Comparison of ENCODE assay signal across 8 cellular contexts in genomic region chr5:138465288-138466057, GRCh38. TPM values are rescaled to one million over a fixed set of nuclear protein-coding genes. Genes with fewer than 3 reads are reported as not detected.
DNase-seq lines count a peak whose midpoint lies in the region; ATAC-seq and TF ChIP-seq lines count a peak whose summit lies in the region.

Gene EGR1 (plus strand): TSS chr5:138465479. CDS start chr5:138465762, 283 bp downstream.

- H3K27ac ChIP-seq in adrenal gland (peak within 1 kb of the TSS; percentile 92 to 98 (median 98)), left ventricle myocardium inferior (replicated peaks) (peak within 1 kb of the TSS; percentile 99), upper lobe of right lung (peak within 1 kb of the TSS; percentile 98)

- intact Hi-C loops in adrenal gland (cut with DNase I) (no loop called here), left ventricle myocardium inferior (cut with micrococcal nuclease) (no loop called here), posterior vena cava (cut with DNase I) (no loop called here), upper lobe of right lung (cut with DNase I) (no loop called here)

- 0 to 1% (median 1%) methylated on average over 27 to 76 of the region's 76 CpGs for WGBS in adrenal gland, 4 donors

- H3K4me1 ChIP-seq in adrenal gland (replicated peaks in 1 of 2): peaks cover 4 to 14% of the 10 kb centered on the region in 2 donors
- peaks cover 60% of the 10 kb centered on the region for H3K4me1 ChIP-seq in left ventricle myocardium inferior
- H3K4me1 ChIP-seq in upper lobe of right lung: peaks cover 27% of the 10 kb centered on the region

- DNase-seq in NCI-H1417 treated with DMSO at 0.1 percent for 48 hours (lab: John Stamatoyannopoulos, UW) (peak; percentile 68), T-helper 1 cell (peak; percentile 85 to 96 (median 92)), adrenal gland (peak; percentile 94 to 99 (median 96)), left ventricle myocardium inferior (peak; percentile 94), posterior vena cava (ENCODE audit: low spot score) (peak; percentile 99), upper lobe of right lung (peak; percentile 97)

- H3K9me3 ChIP-seq in adrenal gland (replicated peaks in 1 of 3): no peaks in the 10 kb centered on the region
- H3K9me3 ChIP-seq in left ventricle myocardium inferior (replicated peaks): no peaks in the 10 kb centered on the region
- H3K9me3 ChIP-seq in upper lobe of right lung: no peaks in the 10 kb centered on the region

- peak within 1 kb of the TSS; percentile 44 to 87 (median 72) for H3K4me3 ChIP-seq in adrenal gland
- peak within 1 kb of the TSS; percentile 91 for H3K4me3 ChIP-seq in left ventricle myocardium inferior
- H3K4me3 ChIP-seq in upper lobe of right lung: peak within 1 kb of the TSS; percentile 86

- TF ChIP-seq POLR2A in GM15510 (IDR thresholded peaks at IDR 0.05; ENCODE audit: borderline replicate concordance, extremely low read depth, insufficient read length) (peak; percentile 93), adrenal gland (IDR thresholded peaks at IDR 0.05) (peak; percentile 98 to 100)

- H3K36me3 ChIP-seq in adrenal gland (replicated peaks in 1 of 2) (no peaks in the 10 kb centered on the region), left ventricle myocardium inferior (no peaks in the 10 kb centered on the region), upper lobe of right lung (peaks cover 14% of the 10 kb centered on the region)

- TF ChIP-seq CTCF in adrenal gland (IDR thresholded peaks at IDR 0.05) (peak in 4 of 6 experiments; percentile 30 to 39 (median 32)), left ventricle myocardium inferior (IDR thresholded peaks at IDR 0.05; ENCODE audit: borderline replicate concordance) (no peak), upper lobe of right lung (IDR thresholded peaks at IDR 0.05) (no peak)

- H3K27me3 ChIP-seq in adrenal gland (no peaks in the 10 kb centered on the region), left ventricle myocardium inferior (ENCODE audit: low read depth) (no peaks in the 10 kb centered on the region), upper lobe of right lung (no peaks in the 10 kb centered on the region)

- ATAC-seq in HG02840 (IDR thresholded peaks at IDR 0.05; ENCODE audit: low FRiP score, unreplicated experiment): peak; percentile 59
- peak; percentile 72 for ATAC-seq in upper lobe of right lung

RNA-seq across cellular contexts. Expression of gene EGR1, which starts in this region (rescaled TPM):
- total RNA-seq in adrenal gland (100 to 1,000 TPM in 1 of 8 donors, 10 to 100 TPM in 6, 1 to 10 TPM in 1; 8.5 to 221 (median 52.6) TPM), left ventricle myocardium inferior (7.8 TPM), posterior vena cava (100 to 1,000 TPM; 115 to 412 TPM), upper lobe of right lung (85.6 TPM)
- 10 to 100 TPM; 42.9 to 61.5 (median 59.8) TPM for polyA plus RNA-seq in adrenal gland

Comparison
In these comparisons a context has a peak if more than half of its experiments do, and no peak if none do; other contexts are left out.
1. Peak in every context shown above with its lines: DNase-seq, ATAC-seq, H3K4me3 ChIP-seq and H3K27ac ChIP-seq.
2. CTCF ChIP-seq: peak in adrenal gland (4 of 6); none in left ventricle myocardium inferior (single experiment) and upper lobe of right lung (single experiment).